In genomic region chr1:200478239-200478623, GRCh38 we compare ENCODE assay signal across 24 cellular contexts.
DNase-seq lines count a peak whose midpoint lies in the region; ATAC-seq, FAIRE-seq and TF ChIP-seq lines count a peak whose summit lies in the region.
"Had no signal": no experiment of that assay in that cellular context is flagged by ENCODE, and none has a peak within 500 bp of the region (broad histone marks: within the 10 kb centered on the region; RNA-seq: fewer than 3 reads in every experiment).

No MANE protein-coding gene starts in this region.

- H3K4me3 ChIP-seq in GM23338, result no peak overlapping the region
- no peak overlapping the region for H3K4me3 ChIP-seq in RWPE2 (ENCODE audit: severe bottlenecking)
- no peak overlapping the region for H3K4me3 ChIP-seq in esophagus (ENCODE audit: low read depth in 1 of 2, low read length in 2 of 2)
- H3K4me3 ChIP-seq in liver (ENCODE audit: low read depth in 1 of 3, low read length in 3 of 3), result no peak overlapping the region
- H3K4me3 ChIP-seq: BLaER1 treated with 17β-estradiol and CSF1 and Interleukin-3, amounts not matched to agents 10 nM and 100 nM; SJSA1 had no signal

- WGBS in esophagus, 2 donors, result 53 to 78% methylated on average over 4 of the region's 4 CpGs
- 44% methylated on average over 4 of the region's 4 CpGs for WGBS in liver

- peaks cover 8% of the 10 kb centered on the region for H3K27me3 Mint-ChIP-seq in GM23338 (ENCODE audit: insufficient read depth, low read depth, poor library complexity)

- no peaks in the 10 kb centered on the region for H3K79me2 ChIP-seq in GM23338 (replicated peaks; ENCODE audit: insufficient read depth)

- H3K4me1 ChIP-seq in GM23338 (ENCODE audit: insufficient read depth), result peaks cover 10% of the 10 kb centered on the region
- H3K4me1 ChIP-seq in RWPE2 (ENCODE audit: insufficient read depth, poor library complexity, severe bottlenecking), result peaks cover 20% of the 10 kb centered on the region
- peaks cover 0 to 3% of the 10 kb centered on the region in 2 donors for H3K4me1 ChIP-seq in esophagus (ENCODE audit: control insufficient read depth in 2 of 2, insufficient read depth in 2 of 2, low read length in 1 of 2)
- H3K4me1 ChIP-seq in liver (ENCODE audit: control insufficient read depth in 4 of 4, insufficient read depth in 4 of 4, low read length in 3 of 4), result peaks cover 0 to 11% (median 7%) of the 10 kb centered on the region in 4 donors

- ATAC-seq in GM23338 (no peak), RWPE2 (ENCODE audit: low read depth) (no peak), HG02678 (IDR thresholded peaks at IDR 0.05; ENCODE audit: unreplicated experiment) (no peak)
- ATAC-seq: Right ventricle myocardium inferior had no signal

- TF ChIP-seq RAD21 in liver (IDR thresholded peaks at IDR 0.05), result no peak

- H3K36me3 Mint-ChIP-seq in GM23338 (ENCODE audit: low read depth), result peaks cover 20% of the 10 kb centered on the region
- H3K36me3 Mint-ChIP-seq: CD8-positive, alpha-beta memory T cell; IgD-negative memory B cell had no signal

- no peak for TF ChIP-seq CTCF in GM23338 (conservative IDR thresholded peaks at IDR 0.05; ENCODE audit: low read depth in 2 of 2)
- no peak for TF ChIP-seq CTCF in RWPE2 (IDR thresholded peaks at IDR 0.05; ENCODE audit: poor library complexity, severe bottlenecking)
- TF ChIP-seq CTCF in liver (IDR thresholded peaks at IDR 0.05; ENCODE audit: low read depth, low read length, missing input control), result no peak

- no peak overlapping the region for H2AFZ ChIP-seq in GM23338

- H3K9me2 ChIP-seq in GM23338 (ENCODE audit: insufficient read depth), result no peaks in the 10 kb centered on the region

- no peak overlapping the region for H3K4me2 ChIP-seq in GM23338
- H3K4me2 ChIP-seq: BLaER1 treated with 17β-estradiol and CSF1 and Interleukin-3, amounts not matched to agents 10 nM and 100 nM; KMS-11 had no signal

- H3K27ac ChIP-seq in GM23338 (ENCODE audit: low read depth) (peak overlapping the region; percentile 72), RWPE2 (ENCODE audit: poor library complexity, severe bottlenecking) (peak overlapping the region; percentile 35), esophagus (ENCODE audit: low read depth in 2 of 2, low read length in 1 of 2) (peak overlapping the region; percentile 14 to 21), liver (ENCODE audit: low read depth in 1 of 2, low read length in 2 of 2) (peak overlapping the region; percentile 70 to 80)
- H3K27ac ChIP-seq: BLaER1 treated with 17β-estradiol and CSF1 and Interleukin-3, amounts not matched to agents 10 nM and 100 nM; KMS-11; SJSA1 had no signal

- no peak overlapping the region for H3K9ac ChIP-seq in liver (ENCODE audit: low read depth in 1 of 2, low read length in 2 of 2)
- H3K9ac ChIP-seq: BLaER1 treated with 17β-estradiol and CSF1 and Interleukin-3, amounts not matched to agents 10 nM and 100 nM; KMS-11 had no signal

- DNase-seq in GM23338 (ENCODE audit: low spot score) (no peak), RWPE2 (ENCODE audit: low spot score) (no peak), ureter (ENCODE audit: low spot score) (no peak), NOMO-1 (lab: John Stamatoyannopoulos, UW; ENCODE audit: unreplicated experiment in 2 of 2) (no peak), H54 (ENCODE audit: insufficient read length, low spot score) (no peak)
- DNase-seq: AML-193; CD8-positive, alpha-beta memory T cell; DND-41; H9; NCI-H1048; NCI-H1417; NCI-H1694; NCI-H2029 treated with DMSO at 0.1 percent for 48 hours; NCI-H2227 treated with DMSO at 0.1 percent for 48 hours; NCI-H526 treated with DMSO at 0.1 percent for 48 hours had no signal

- no peak overlapping the region for H3K4me3 Mint-ChIP-seq in GM23338
- H3K4me3 Mint-ChIP-seq: H9 had no signal

- no peak for FAIRE-seq in H54 (lab: Jason Lieb, UNC)
- FAIRE-seq: A204.1 had no signal

- H4K20me1 ChIP-seq in GM23338 (replicated peaks; ENCODE audit: insufficient read depth), result no peaks in the 10 kb centered on the region; the same call in 1 of the 2 replicates
- H4K20me1 ChIP-seq: BLaER1 treated with 17β-estradiol and CSF1 and Interleukin-3, amounts not matched to agents 10 nM and 100 nM had no signal

- H3K9me3 Mint-ChIP-seq in GM23338, result no peaks in the 10 kb centered on the region
- H3K9me3 Mint-ChIP-seq: CD8-positive, alpha-beta memory T cell; H9; IgD-negative memory B cell had no signal

- H3K36me3 ChIP-seq in GM23338 (ENCODE audit: insufficient read depth) (no peaks in the 10 kb centered on the region; the same call in 1 of the 2 replicates), RWPE2 (ENCODE audit: low read depth) (no peaks in the 10 kb centered on the region), esophagus (ENCODE audit: control insufficient read depth in 2 of 2, insufficient read depth in 2 of 2, low read length in 1 of 2) (no peaks in the 10 kb centered on the region), liver (ENCODE audit: control insufficient read depth in 4 of 4, insufficient read depth in 3 of 4, low read depth in 1 of 4, low read length in 3 of 4) (no peaks in the 10 kb centered on the region)
- H3K36me3 ChIP-seq: BLaER1 treated with 17β-estradiol and CSF1 and Interleukin-3, amounts not matched to agents 10 nM and 100 nM; SJSA1 had no signal

- no peak for TF ChIP-seq POLR2A in H54 (IDR thresholded peaks at IDR 0.05; ENCODE audit: low read depth, low read length)

- peaks cover 3% of the 10 kb centered on the region; the same call in 2 of the 3 replicates for H3K4me1 Mint-ChIP-seq in GM23338

- no peak overlapping the region for H3K27ac Mint-ChIP-seq in GM23338
- H3K27ac Mint-ChIP-seq: CD8-positive, alpha-beta memory T cell; IgD-negative memory B cell had no signal

- H3K27me3 ChIP-seq in GM23338 (ENCODE audit: insufficient read depth) (no peaks in the 10 kb centered on the region), RWPE2 (ENCODE audit: insufficient read depth, poor library complexity, severe bottlenecking) (no peaks in the 10 kb centered on the region), esophagus (ENCODE audit: control insufficient read depth in 1 of 2, insufficient read depth in 2 of 2, low read length in 2 of 2) (peaks cover 0 to 5% of the 10 kb centered on the region in 2 donors), liver (ENCODE audit: control insufficient read depth in 4 of 4, insufficient read depth in 4 of 4, low read length in 3 of 4) (no peaks in the 10 kb centered on the region)
- H3K27me3 ChIP-seq: BLaER1 treated with 17β-estradiol and CSF1 and Interleukin-3, amounts not matched to agents 10 nM and 100 nM; SJSA1 had no signal

- peaks cover 11% of the 10 kb centered on the region for H3F3A ChIP-seq in GM23338 (replicated peaks; ENCODE audit: low read depth)

- H3K9me3 ChIP-seq in RWPE2 (ENCODE audit: severe bottlenecking), result no peaks in the 10 kb centered on the region
- H3K9me3 ChIP-seq in esophagus (ENCODE audit: control insufficient read depth in 2 of 2, insufficient read depth in 1 of 2, low read depth in 1 of 2, low read length in 1 of 2), result no peaks in the 10 kb centered on the region
- no peaks in the 10 kb centered on the region for H3K9me3 ChIP-seq in liver (ENCODE audit: control insufficient read depth in 4 of 4, low read length in 3 of 4)
- H3K9me3 ChIP-seq: BLaER1 treated with 17β-estradiol and CSF1 and Interleukin-3, amounts not matched to agents 10 nM and 100 nM; SJSA1 had no signal

TF ChIP-seq in GM23338, 12 proteins besides CTCF, POLR2A, EP300 and RAD21 (continues in another document):
- TF ChIP-seq, protein P1, sequence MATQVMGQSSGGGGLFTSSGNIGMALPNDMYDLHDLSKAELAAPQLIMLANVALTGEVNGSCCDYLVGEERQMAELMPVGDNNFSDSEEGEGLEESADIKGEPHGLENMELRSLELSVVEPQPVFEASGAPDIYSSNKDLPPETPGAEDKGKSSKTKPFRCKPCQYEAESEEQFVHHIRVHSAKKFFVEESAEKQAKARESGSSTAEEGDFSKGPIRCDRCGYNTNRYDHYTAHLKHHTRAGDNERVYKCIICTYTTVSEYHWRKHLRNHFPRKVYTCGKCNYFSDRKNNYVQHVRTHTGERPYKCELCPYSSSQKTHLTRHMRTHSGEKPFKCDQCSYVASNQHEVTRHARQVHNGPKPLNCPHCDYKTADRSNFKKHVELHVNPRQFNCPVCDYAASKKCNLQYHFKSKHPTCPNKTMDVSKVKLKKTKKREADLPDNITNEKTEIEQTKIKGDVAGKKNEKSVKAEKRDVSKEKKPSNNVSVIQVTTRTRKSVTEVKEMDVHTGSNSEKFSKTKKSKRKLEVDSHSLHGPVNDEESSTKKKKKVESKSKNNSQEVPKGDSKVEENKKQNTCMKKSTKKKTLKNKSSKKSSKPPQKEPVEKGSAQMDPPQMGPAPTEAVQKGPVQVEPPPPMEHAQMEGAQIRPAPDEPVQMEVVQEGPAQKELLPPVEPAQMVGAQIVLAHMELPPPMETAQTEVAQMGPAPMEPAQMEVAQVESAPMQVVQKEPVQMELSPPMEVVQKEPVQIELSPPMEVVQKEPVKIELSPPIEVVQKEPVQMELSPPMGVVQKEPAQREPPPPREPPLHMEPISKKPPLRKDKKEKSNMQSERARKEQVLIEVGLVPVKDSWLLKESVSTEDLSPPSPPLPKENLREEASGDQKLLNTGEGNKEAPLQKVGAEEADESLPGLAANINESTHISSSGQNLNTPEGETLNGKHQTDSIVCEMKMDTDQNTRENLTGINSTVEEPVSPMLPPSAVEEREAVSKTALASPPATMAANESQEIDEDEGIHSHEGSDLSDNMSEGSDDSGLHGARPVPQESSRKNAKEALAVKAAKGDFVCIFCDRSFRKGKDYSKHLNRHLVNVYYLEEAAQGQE (IDR thresholded peaks at IDR 0.05; ENCODE audit: unreplicated experiment), result no peak

TF ChIP-seq in liver, 16 proteins besides CTCF, POLR2A, EP300 and RAD21:
- TF ChIP-seq GABPA (IDR thresholded peaks at IDR 0.05 in 1 of 2, conservative IDR thresholded peaks at IDR 0.05 in 1 of 2), result no peak
- TF ChIP-seq JUND (IDR thresholded peaks at IDR 0.05), result peak in 1 of 2 donors; percentile 7
- TF ChIP-seq RXRA (IDR thresholded peaks at IDR 0.05), result peak in 1 of 2 donors; percentile 14
- peak in 1 of 2 donors; percentile 2 for TF ChIP-seq HNF4A (conservative IDR thresholded peaks at IDR 0.05)

Comparison
In these comparisons a context has a peak if more than half of its experiments do, and no peak if none do; other contexts are left out.
1. H3K27ac ChIP-seq: peak in every context shown above with its lines; median percentile 75 in liver; 72 in GM23338; 35 in RWPE2; 18 in esophagus.